1 cellular context compared by ENCODE assay signal in genomic region chr10:2851544-2851943, GRCh38.
TF ChIP-seq lines count a peak whose summit lies in the region.

No MANE protein-coding gene starts in this region.

TF ChIP-seq in SK-N-SH, 30 proteins besides CTCF, POLR2A, EP300 and RAD21:
- TF ChIP-seq ZBTB33 (IDR thresholded peaks at IDR 0.05; ENCODE audit: borderline replicate concordance, low read depth) (no peak), IRF3 (IDR thresholded peaks at IDR 0.05; ENCODE audit: low read depth, low read length) (no peak), MAX (IDR thresholded peaks at IDR 0.05; ENCODE audit: low read depth) (no peak), PBX3 (IDR thresholded peaks at IDR 0.05) (no peak), TEAD4 (IDR thresholded peaks at IDR 0.05; ENCODE audit: borderline replicate concordance, insufficient read depth) (no peak), TAF1 (IDR thresholded peaks at IDR 0.05; ENCODE audit: borderline replicate concordance, low read depth, low read length) (no peak), SIN3A (IDR thresholded peaks at IDR 0.05; ENCODE audit: borderline replicate concordance, low read depth, low read length) (no peak), GATA2 (CRISPR knock-in tag; IDR thresholded peaks at IDR 0.05) (no peak), REST (IDR thresholded peaks at IDR 0.05; ENCODE audit: low read depth, low read length) (no peak), FOXJ3 (CRISPR knock-in tag; IDR thresholded peaks at IDR 0.05) (no peak), EZH2phosphoT487 (IDR thresholded peaks at IDR 0.05; ENCODE audit: borderline replicate concordance, low read depth) (no peak), YY1 (IDR thresholded peaks at IDR 0.05; ENCODE audit: low read depth) (no peak), RFX5 (IDR thresholded peaks at IDR 0.05; ENCODE audit: low read length) (no peak), NRF1 (IDR thresholded peaks at IDR 0.05; ENCODE audit: low read depth, low read length) (no peak), CHD2 (IDR thresholded peaks at IDR 0.05; ENCODE audit: low read length, partially characterized antibody) (no peak), MEF2A (IDR thresholded peaks at IDR 0.05; ENCODE audit: borderline replicate concordance, low read depth) (no peak), MXI1 (IDR thresholded peaks at IDR 0.05; ENCODE audit: low read depth, low read length) (no peak), RCOR1 (IDR thresholded peaks at IDR 0.05; ENCODE audit: low read length) (no peak), POLR2AphosphoS5 (IDR thresholded peaks at IDR 0.05; ENCODE audit: low read depth, low read length) (no peak), USF2 (IDR thresholded peaks at IDR 0.05; ENCODE audit: borderline replicate concordance, low read depth, low read length) (no peak)
TF ChIP-seq in SK-N-SH: peak in this region for 0.
